Comparison of ENCODE assay signal across 29 cellular contexts in genomic region chr21:41742073-41742875, GRCh38. TPM values are rescaled to one million over a fixed set of nuclear protein-coding genes. Genes with fewer than 3 reads are reported as not detected.
"Had no signal": no experiment of that assay in that cellular context is flagged by ENCODE, and none has a peak within 500 bp of the region (broad histone marks: within the 10 kb centered on the region; RNA-seq: fewer than 3 reads in every experiment).

No MANE protein-coding gene starts in this region.

- H3K4me3 Mint-ChIP-seq: activated CD4-positive, alpha-beta memory T cell treated with anti-CD3 and anti-CD28 coated beads, Interleukin-2, amount 10 ng/mL, durations not matched to agents 7 days and 5 days; activated CD4-positive, alpha-beta T cell treated with anti-CD3 and anti-CD28 coated beads, Interleukin-2, amount 10 ng/mL, durations not matched to agents 7 days and 5 days; activated naive CD8-positive, alpha-beta T cell treated with anti-CD3 and anti-CD28 coated beads, Interleukin-2, amount 10 ng/mL, durations not matched to agents 7 days and 5 days; activated T-cell treated with anti-CD3 and anti-CD28 coated beads, Interleukin-2, amount 50 U/mL, for 24 hours; activated T-helper 17 cell treated with anti-CD3 and anti-CD28 coated beads, Interleukin-2, amount 50 U/mL, for 72 hours; T-helper 17 cell; T-helper 2 cell treated with Interferon-gamma antibody and Interleukin-4, amounts not matched to agents 5 μg/mL and 100 μg/mL, for 36 hours; WTC11 had no signal

- H3K36me3 Mint-ChIP-seq: activated naive CD4-positive, alpha-beta T cell treated with anti-CD3 and anti-CD28 coated beads, Interleukin-2, amount 50 U/mL, for 72 hours; activated naive CD8-positive, alpha-beta T cell treated with anti-CD3 and anti-CD28 coated beads, Interleukin-2, amount 10 ng/mL, durations not matched to agents 7 days and 5 days had no signal

- DNase-seq: activated CD4-positive, alpha-beta memory T cell treated with anti-CD3 and anti-CD28 coated beads, Interleukin-2, amount 10 ng/mL, durations not matched to agents 7 days and 5 days; activated CD4-positive, alpha-beta T cell treated with anti-CD3 and anti-CD28 coated beads for 1 hour; activated CD4-positive, alpha-beta T cell treated with anti-CD3 and anti-CD28 coated beads for 4 hours; activated CD4-positive, alpha-beta T cell treated with anti-CD3 and anti-CD28 coated beads, Interleukin-2, amount 10 ng/mL, durations not matched to agents 7 days and 5 days; activated CD4-positive, alpha-beta T cell treated with anti-CD3 and anti-CD28 coated beads, Interleukin-2, amount 50 U/mL, for 4 hours; activated CD8-positive, alpha-beta memory T cell treated with anti-CD3 and anti-CD28 coated beads, Interleukin-2, amount 50 U/mL, for 48 hours; activated effector memory CD4-positive, alpha-beta T cell treated with Interleukin-2 at 50 U/mL for 16 hours; activated gamma-delta T cell treated with Interleukin-2 at 50 U/mL for 16 hours; activated naive CD4-positive, alpha-beta T cell treated with Interleukin-2 at 50 U/mL for 16 hours; activated naive CD8-positive, alpha-beta T cell treated with anti-CD3 and anti-CD28 coated beads, Interleukin-2, amount 10 ng/mL, durations not matched to agents 7 days and 5 days; activated T-cell treated with anti-CD3 and anti-CD28 coated beads for 4 hours; activated T-cell treated with anti-CD3 and anti-CD28 coated beads, Interleukin-2, amount 50 U/mL, for 24 hours; brain microvascular endothelial cell; caudate nucleus; cortex of kidney; dermis blood vessel endothelial cell; effector CD4-positive, alpha-beta T cell; erythroblast; foreskin fibroblast; head of caudate nucleus; T-helper 1 cell; T-helper 17 cell had no signal

- H3K27ac Mint-ChIP-seq: activated CD4-positive, alpha-beta memory T cell treated with anti-CD3 and anti-CD28 coated beads, Interleukin-2, amount 10 ng/mL, durations not matched to agents 7 days and 5 days; activated CD4-positive, alpha-beta T cell treated with anti-CD3 and anti-CD28 coated beads, Interleukin-2, amount 10 ng/mL, durations not matched to agents 7 days and 5 days; activated naive CD4-positive, alpha-beta T cell treated with anti-CD3 and anti-CD28 coated beads, Interleukin-2, amount 50 U/mL, for 72 hours; activated naive CD8-positive, alpha-beta T cell treated with anti-CD3 and anti-CD28 coated beads, Interleukin-2, amount 10 ng/mL, durations not matched to agents 7 days and 5 days; activated T-cell treated with anti-CD3 and anti-CD28 coated beads, Interleukin-2, amount 50 U/mL, for 24 hours; activated T-helper 17 cell treated with anti-CD3 and anti-CD28 coated beads, Interleukin-2, amount 50 U/mL, for 72 hours; T-helper 2 cell treated with Interferon-gamma antibody and Interleukin-4, amounts not matched to agents 5 μg/mL and 100 μg/mL, for 36 hours; WTC11 had no signal

- H3K27me3 ChIP-seq: ascending aorta, brain microvascular endothelial cell had no signal

- H3K4me1 ChIP-seq: ascending aorta had no signal

- H3K9me3 Mint-ChIP-seq: activated CD4-positive, alpha-beta memory T cell treated with anti-CD3 and anti-CD28 coated beads, Interleukin-2, amount 10 ng/mL, durations not matched to agents 7 days and 5 days; activated CD4-positive, alpha-beta T cell treated with anti-CD3 and anti-CD28 coated beads, Interleukin-2, amount 10 ng/mL, durations not matched to agents 7 days and 5 days; activated naive CD8-positive, alpha-beta T cell treated with anti-CD3 and anti-CD28 coated beads, Interleukin-2, amount 10 ng/mL, durations not matched to agents 7 days and 5 days; T-helper 2 cell treated with Interferon-gamma antibody and Interleukin-4, amounts not matched to agents 5 μg/mL and 100 μg/mL, for 36 hours had no signal

- H3K27me3 Mint-ChIP-seq: activated CD4-positive, alpha-beta memory T cell treated with anti-CD3 and anti-CD28 coated beads, Interleukin-2, amount 10 ng/mL, durations not matched to agents 7 days and 5 days; activated CD4-positive, alpha-beta T cell treated with anti-CD3 and anti-CD28 coated beads, Interleukin-2, amount 10 ng/mL, durations not matched to agents 7 days and 5 days; activated naive CD8-positive, alpha-beta T cell treated with anti-CD3 and anti-CD28 coated beads, Interleukin-2, amount 10 ng/mL, durations not matched to agents 7 days and 5 days had no signal

- H3K36me3 ChIP-seq: brain microvascular endothelial cell had no signal

- H3K4me1 Mint-ChIP-seq: activated CD4-positive, alpha-beta memory T cell treated with anti-CD3 and anti-CD28 coated beads, Interleukin-2, amount 10 ng/mL, durations not matched to agents 7 days and 5 days; activated CD4-positive, alpha-beta T cell treated with anti-CD3 and anti-CD28 coated beads, Interleukin-2, amount 10 ng/mL, durations not matched to agents 7 days and 5 days; activated naive CD8-positive, alpha-beta T cell treated with anti-CD3 and anti-CD28 coated beads, Interleukin-2, amount 10 ng/mL, durations not matched to agents 7 days and 5 days had no signal

- H3K27ac ChIP-seq: ascending aorta, brain microvascular endothelial cell, VCaP had no signal

- H3K4me3 ChIP-seq: ascending aorta had no signal

RNA-seq across cellular contexts. Expression of gene RIPK4, which starts 24.6 kb away (rescaled TPM):
- total RNA-seq: activated CD4-positive, alpha-beta memory T cell treated with anti-CD3 and anti-CD28 coated beads, Interleukin-2, amount 10 ng/mL, durations not matched to agents 7 days and 5 days; frontal cortex had no signal
